Comparison of ENCODE assay signal across 18 cellular contexts in genomic region chr1:9145714-9146113, GRCh38.
"Had no signal": no experiment of that assay in that cellular context is flagged by ENCODE, and none has a peak within 500 bp of the region (broad histone marks: within the 10 kb centered on the region; RNA-seq: fewer than 3 reads in every experiment).

No MANE protein-coding gene starts in this region.

- H3K4me3 ChIP-seq: sigmoid colon, thyroid gland, uterus had no signal

- DNase-seq: activated CD4-positive, alpha-beta T cell treated with anti-CD3 and anti-CD28 coated beads, Interleukin-2, amount 50 U/mL, for 1 hour; activated CD8-positive, alpha-beta memory T cell treated with anti-CD3 and anti-CD28 coated beads, Interleukin-2, amount 50 U/mL, for 48 hours; activated gamma-delta T cell treated with Interleukin-2 at 50 U/mL for 16 hours; amniotic stem cell; caudate nucleus; left cardiac atrium; natural killer cell; sigmoid colon; stimulated activated naive CD4-positive, alpha-beta T cell treated with Interleukin-2 at 50 U/mL for 16 hours; T-helper 1 cell; T-helper 9 cell; thyroid gland; uterus had no signal

- H3K79me2 ChIP-seq: parathyroid adenoma had no signal

- H3K4me1 ChIP-seq: parathyroid adenoma, uterus had no signal

- H2AFZ ChIP-seq: parathyroid adenoma had no signal

- H3K27me3 Mint-ChIP-seq: activated naive CD8-positive, alpha-beta T cell had no signal

- H3K9me3 ChIP-seq: neutrophil, sigmoid colon, thyroid gland, uterus had no signal

- H3K4me3 Mint-ChIP-seq: activated naive CD8-positive, alpha-beta T cell; natural killer cell had no signal

- ATAC-seq: activated CD4-positive, CD25-positive, alpha-beta regulatory T cell treated with anti-CD3 and anti-CD28 coated beads, Interleukin-2, amount 50 U/mL, for 24 hours; left cardiac atrium; natural killer cell had no signal

- H3K36me3 Mint-ChIP-seq: activated naive CD8-positive, alpha-beta T cell; natural killer cell had no signal

- H3K36me3 ChIP-seq: neutrophil, sigmoid colon, thyroid gland, uterus had no signal

- H3K9ac ChIP-seq: parathyroid adenoma had no signal

- H3K27ac ChIP-seq: epithelial cell of prostate, neutrophil, parathyroid adenoma, sigmoid colon, thyroid gland, uterus had no signal

- H3K27me3 ChIP-seq: neutrophil, sigmoid colon, thyroid gland, uterus had no signal

- H3K9me3 Mint-ChIP-seq: natural killer cell had no signal
